In the genomic region with DNA sequence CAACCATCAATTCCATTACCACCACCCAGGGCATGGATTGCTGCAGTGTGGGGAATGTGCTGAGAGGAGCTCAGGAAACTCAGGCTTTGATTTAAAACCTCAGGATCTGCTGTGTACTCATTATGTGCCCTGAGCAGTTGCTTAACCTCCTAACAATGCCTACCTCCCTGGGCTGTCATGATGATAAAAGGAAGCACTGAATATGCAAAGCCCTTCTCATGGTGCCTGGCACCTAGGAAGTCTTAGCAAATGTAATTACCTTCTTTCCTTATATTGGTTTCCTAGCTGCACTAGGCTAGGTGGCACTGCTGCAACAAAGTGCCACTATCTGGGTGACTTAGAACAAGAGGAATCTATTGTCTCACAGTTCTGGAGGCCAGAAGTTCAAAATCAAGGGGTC, we compare ENCODE assay signal across 21 cellular contexts.
DNase-seq lines count a peak whose midpoint lies in the region; ATAC-seq and TF ChIP-seq lines count a peak whose summit lies in the region.
"Had no signal": no experiment of that assay in that cellular context is flagged by ENCODE, and none has a peak within 500 bp of the region (broad histone marks: within the 10 kb centered on the region; RNA-seq: fewer than 3 reads in every experiment).

No MANE protein-coding gene starts in this region.

- DNase-seq in NCI-H226 = peak; percentile 43
- DNase-seq in WTC11 (ENCODE audit: low spot score) = no peak
- DNase-seq in mesenchymal stem cell = no peak
- DNase-seq in activated CD8-positive, alpha-beta memory T cell treated with anti-CD3 and anti-CD28 coated beads, Interleukin-2, amount 50 U/mL, for 48 hours = no peak
- DNase-seq in left ventricle myocardium inferior = no peak
- DNase-seq in nucleus accumbens (lab: John Stamatoyannopoulos, UW) = no peak
- DNase-seq: Caco-2; CD4-positive, alpha-beta memory T cell; DND-41; HCEC 1CT; MM.1S; NCI-H1092 treated with DMSO at 0.1 percent for 48 hours; NCI-H1436 treated with DMSO at 0.1 percent for 48 hours; NCI-H1930; NCI-H2227 treated with DMSO at 0.1 percent for 48 hours; NCI-H510A treated with DMSO at 0.1 percent for 48 hours; OCI-M1 had no signal

- no peak overlapping the region for H3K23ac ChIP-seq in mesenchymal stem cell (ENCODE audit: low read length in 2 of 2)

- no peak overlapping the region for H4K8ac ChIP-seq in mesenchymal stem cell (ENCODE audit: low read length)

- no peak for TF ChIP-seq CTCF in WTC11 (IDR thresholded peaks at IDR 0.05)
- no peak for TF ChIP-seq CTCF in left ventricle myocardium inferior (IDR thresholded peaks at IDR 0.05; ENCODE audit: borderline replicate concordance)

- H3K79me1 ChIP-seq in mesenchymal stem cell (replicated peaks; ENCODE audit: low read length, poor library complexity, severe bottlenecking) = no peaks in the 10 kb centered on the region

- H3K4me3 Mint-ChIP-seq in WTC11 = no peak overlapping the region
- H3K4me3 Mint-ChIP-seq: CD4-positive, alpha-beta memory T cell had no signal

- H3K4me1 ChIP-seq in mesenchymal stem cell (ENCODE audit: control insufficient read depth, insufficient read depth, low read depth, low read length) (peaks cover 2% of the 10 kb centered on the region), left ventricle myocardium inferior (peaks cover 21% of the 10 kb centered on the region)
- H3K4me1 ChIP-seq: Caco-2, SJSA1 had no signal

- H3K14ac ChIP-seq in mesenchymal stem cell (ENCODE audit: low read length in 2 of 2) = no peak overlapping the region

- H3K27me3 ChIP-seq in mesenchymal stem cell (ENCODE audit: control insufficient read depth in 1 of 2, insufficient read depth in 1 of 2, low read length in 2 of 2) (peaks cover 0 to 4% of the 10 kb centered on the region in 2 experiments), left ventricle myocardium inferior (ENCODE audit: low read depth) (no peaks in the 10 kb centered on the region)
- H3K27me3 ChIP-seq: BLaER1 treated with 17β-estradiol and CSF1 and Interleukin-3, amounts not matched to agents 10 nM and 100 nM; SJSA1 had no signal

- no peak overlapping the region for H3K27ac Mint-ChIP-seq in WTC11
- H3K27ac Mint-ChIP-seq: CD4-positive, alpha-beta memory T cell had no signal

- no peak overlapping the region for H2BK120ac ChIP-seq in mesenchymal stem cell (ENCODE audit: low read depth, low read length)

- H2BK15ac ChIP-seq in mesenchymal stem cell (ENCODE audit: low read depth, poor library complexity, severe bottlenecking) = no peak overlapping the region

- peaks cover 2% of the 10 kb centered on the region for H3K36me3 Mint-ChIP-seq in WTC11
- H3K36me3 Mint-ChIP-seq: CD4-positive, alpha-beta memory T cell had no signal

- no peak overlapping the region for H3K18ac ChIP-seq in mesenchymal stem cell (ENCODE audit: low read depth in 1 of 2, low read length in 2 of 2)

- POLR2A ChIA-PET in WTC11 (lab: Charles Lee) = no interaction called here

- intact Hi-C loops in left ventricle myocardium inferior (cut with micrococcal nuclease) = loop anchor here (10.0 kb wide), 1 partner anchor 61 kb away; a partner anchor contains a TSS

- H2BK5ac ChIP-seq in mesenchymal stem cell (ENCODE audit: low read depth, low read length, poor library complexity, severe bottlenecking) = no peak overlapping the region

- CTCF ChIA-PET in WTC11 (lab: Charles Lee) = interaction anchor here (1.7 kb wide), 1 partner anchor 60 kb away, joined by 4 read pairs; no protein-coding TSS in a partner anchor

- no peak overlapping the region for H2BK12ac ChIP-seq in mesenchymal stem cell (ENCODE audit: low read length in 2 of 2)

- peaks cover 7% of the 10 kb centered on the region for H3K4me1 Mint-ChIP-seq in WTC11

- H3K4me2 ChIP-seq in mesenchymal stem cell (ENCODE audit: low read length, poor library complexity, severe bottlenecking) = no peak overlapping the region

- H2AFZ ChIP-seq in mesenchymal stem cell (ENCODE audit: low read depth, low read length) = no peak overlapping the region

- H4K91ac ChIP-seq in mesenchymal stem cell (ENCODE audit: low read length) = no peak overlapping the region

- no peak overlapping the region for H3K4ac ChIP-seq in mesenchymal stem cell (ENCODE audit: low read depth in 1 of 2, low read length in 2 of 2)

- H3K4me3 ChIP-seq in mesenchymal stem cell (ENCODE audit: insufficient read depth in 1 of 2, low read depth in 1 of 2, low read length in 2 of 2) = no peak overlapping the region
- H3K4me3 ChIP-seq in left ventricle myocardium inferior = no peak overlapping the region
- H3K4me3 ChIP-seq: BLaER1 treated with 17β-estradiol and CSF1 and Interleukin-3, amounts not matched to agents 10 nM and 100 nM; SJSA1 had no signal

- peak overlapping the region; percentile 1 for H3K9ac ChIP-seq in mesenchymal stem cell (ENCODE audit: low read length)
- H3K9ac ChIP-seq: BLaER1 treated with 17β-estradiol and CSF1 and Interleukin-3, amounts not matched to agents 10 nM and 100 nM had no signal

- no peak overlapping the region for H2AK5ac ChIP-seq in mesenchymal stem cell (ENCODE audit: low read length, severe bottlenecking)

- no peaks in the 10 kb centered on the region for H3K27me3 Mint-ChIP-seq in WTC11 (ENCODE audit: low read depth)

- H3K27ac ChIP-seq in mesenchymal stem cell (ENCODE audit: low read length, poor library complexity, severe bottlenecking) = no peak overlapping the region
- H3K27ac ChIP-seq in left ventricle myocardium inferior (replicated peaks) = no peak overlapping the region
- H3K27ac ChIP-seq: BLaER1 treated with 17β-estradiol and CSF1 and Interleukin-3, amounts not matched to agents 10 nM and 100 nM; SJSA1 had no signal

- peak; percentile 65 for ATAC-seq in WTC11
- no peak for ATAC-seq in HG03469 (IDR thresholded peaks at IDR 0.05; ENCODE audit: unreplicated experiment)
- ATAC-seq: Right ventricle myocardium inferior had no signal

- H3K36me3 ChIP-seq in mesenchymal stem cell (ENCODE audit: control insufficient read depth in 1 of 2, insufficient read depth in 2 of 2, low read depth in 1 of 2, low read length in 2 of 2) = no peaks in the 10 kb centered on the region
- H3K36me3 ChIP-seq in left ventricle myocardium inferior = no peaks in the 10 kb centered on the region
- H3K36me3 ChIP-seq: BLaER1 treated with 17β-estradiol and CSF1 and Interleukin-3, amounts not matched to agents 10 nM and 100 nM; SJSA1 had no signal

- peaks cover 29% of the 10 kb centered on the region for H3K9me3 Mint-ChIP-seq in WTC11
- H3K9me3 Mint-ChIP-seq: CD4-positive, alpha-beta memory T cell had no signal

- no peaks in the 10 kb centered on the region for H3K9me3 ChIP-seq in mesenchymal stem cell (ENCODE audit: control insufficient read depth, low read length)
- no peaks in the 10 kb centered on the region for H3K9me3 ChIP-seq in left ventricle myocardium inferior (replicated peaks)
- H3K9me3 ChIP-seq: Caco-2, SJSA1 had no signal

TF ChIP-seq in WTC11, 78 proteins besides CTCF, POLR2A, EP300 and RAD21 (continues in another document):
- TF ChIP-seq, protein P1, sequence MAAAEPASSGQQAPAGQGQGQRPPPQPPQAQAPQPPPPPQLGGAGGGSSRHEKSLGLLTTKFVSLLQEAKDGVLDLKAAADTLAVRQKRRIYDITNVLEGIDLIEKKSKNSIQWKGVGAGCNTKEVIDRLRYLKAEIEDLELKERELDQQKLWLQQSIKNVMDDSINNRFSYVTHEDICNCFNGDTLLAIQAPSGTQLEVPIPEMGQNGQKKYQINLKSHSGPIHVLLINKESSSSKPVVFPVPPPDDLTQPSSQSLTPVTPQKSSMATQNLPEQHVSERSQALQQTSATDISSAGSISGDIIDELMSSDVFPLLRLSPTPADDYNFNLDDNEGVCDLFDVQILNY (CRISPR knock-in tag; IDR thresholded peaks at IDR 0.05) = no peak
- TF ChIP-seq, protein P2, sequence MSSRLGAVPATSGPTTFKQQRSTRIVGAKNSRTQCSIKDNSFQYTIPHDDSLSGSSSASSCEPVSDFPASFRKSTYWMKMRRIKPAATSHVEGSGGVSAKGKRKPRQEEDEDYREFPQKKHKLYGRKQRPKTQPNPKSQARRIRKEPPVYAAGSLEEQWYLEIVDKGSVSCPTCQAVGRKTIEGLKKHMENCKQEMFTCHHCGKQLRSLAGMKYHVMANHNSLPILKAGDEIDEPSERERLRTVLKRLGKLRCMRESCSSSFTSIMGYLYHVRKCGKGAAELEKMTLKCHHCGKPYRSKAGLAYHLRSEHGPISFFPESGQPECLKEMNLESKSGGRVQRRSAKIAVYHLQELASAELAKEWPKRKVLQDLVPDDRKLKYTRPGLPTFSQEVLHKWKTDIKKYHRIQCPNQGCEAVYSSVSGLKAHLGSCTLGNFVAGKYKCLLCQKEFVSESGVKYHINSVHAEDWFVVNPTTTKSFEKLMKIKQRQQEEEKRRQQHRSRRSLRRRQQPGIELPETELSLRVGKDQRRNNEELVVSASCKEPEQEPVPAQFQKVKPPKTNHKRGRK (CRISPR knock-in tag; IDR thresholded peaks at IDR 0.05; ENCODE audit: borderline replicate concordance) = no peak
- TF ChIP-seq, protein P3, sequence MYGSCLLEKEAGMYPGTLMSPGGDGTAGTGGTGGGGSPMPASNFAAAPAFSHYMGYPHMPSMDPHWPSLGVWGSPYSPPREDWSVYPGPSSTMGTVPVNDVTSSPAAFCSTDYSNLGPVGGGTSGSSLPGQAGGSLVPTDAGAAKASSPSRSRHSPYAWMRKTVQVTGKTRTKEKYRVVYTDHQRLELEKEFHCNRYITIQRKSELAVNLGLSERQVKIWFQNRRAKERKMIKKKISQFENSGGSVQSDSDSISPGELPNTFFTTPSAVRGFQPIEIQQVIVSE (CRISPR knock-in tag; IDR thresholded peaks at IDR 0.05; ENCODE audit: borderline replicate concordance) = no peak
- TF ChIP-seq SMAD3 (CRISPR knock-in tag; IDR thresholded peaks at IDR 0.05; ENCODE audit: borderline replicate concordance) (no peak), RELA (CRISPR knock-in tag; IDR thresholded peaks at IDR 0.05; ENCODE audit: borderline replicate concordance) (no peak), ZNF416 (CRISPR knock-in tag; IDR thresholded peaks at IDR 0.05) (no peak), CBFB (CRISPR knock-in tag; IDR thresholded peaks at IDR 0.05; ENCODE audit: low read depth) (no peak), NFYB (CRISPR knock-in tag; conservative IDR thresholded peaks at IDR 0.05; ENCODE audit: low read depth) (no peak), MXD4 (CRISPR knock-in tag; IDR thresholded peaks at IDR 0.05; ENCODE audit: borderline replicate concordance) (no peak), NR1H2 (CRISPR knock-in tag; IDR thresholded peaks at IDR 0.05) (no peak), PRRX2 (CRISPR knock-in tag; IDR thresholded peaks at IDR 0.05) (no peak), SOX15 (CRISPR knock-in tag; IDR thresholded peaks at IDR 0.05) (no peak)
- TF ChIP-seq, protein P4, sequence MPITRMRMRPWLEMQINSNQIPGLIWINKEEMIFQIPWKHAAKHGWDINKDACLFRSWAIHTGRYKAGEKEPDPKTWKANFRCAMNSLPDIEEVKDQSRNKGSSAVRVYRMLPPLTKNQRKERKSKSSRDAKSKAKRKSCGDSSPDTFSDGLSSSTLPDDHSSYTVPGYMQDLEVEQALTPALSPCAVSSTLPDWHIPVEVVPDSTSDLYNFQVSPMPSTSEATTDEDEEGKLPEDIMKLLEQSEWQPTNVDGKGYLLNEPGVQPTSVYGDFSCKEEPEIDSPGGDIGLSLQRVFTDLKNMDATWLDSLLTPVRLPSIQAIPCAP (CRISPR knock-in tag; IDR thresholded peaks at IDR 0.05) = no peak
